ENCODE assay signal across 13 cellular contexts in the genomic region with DNA sequence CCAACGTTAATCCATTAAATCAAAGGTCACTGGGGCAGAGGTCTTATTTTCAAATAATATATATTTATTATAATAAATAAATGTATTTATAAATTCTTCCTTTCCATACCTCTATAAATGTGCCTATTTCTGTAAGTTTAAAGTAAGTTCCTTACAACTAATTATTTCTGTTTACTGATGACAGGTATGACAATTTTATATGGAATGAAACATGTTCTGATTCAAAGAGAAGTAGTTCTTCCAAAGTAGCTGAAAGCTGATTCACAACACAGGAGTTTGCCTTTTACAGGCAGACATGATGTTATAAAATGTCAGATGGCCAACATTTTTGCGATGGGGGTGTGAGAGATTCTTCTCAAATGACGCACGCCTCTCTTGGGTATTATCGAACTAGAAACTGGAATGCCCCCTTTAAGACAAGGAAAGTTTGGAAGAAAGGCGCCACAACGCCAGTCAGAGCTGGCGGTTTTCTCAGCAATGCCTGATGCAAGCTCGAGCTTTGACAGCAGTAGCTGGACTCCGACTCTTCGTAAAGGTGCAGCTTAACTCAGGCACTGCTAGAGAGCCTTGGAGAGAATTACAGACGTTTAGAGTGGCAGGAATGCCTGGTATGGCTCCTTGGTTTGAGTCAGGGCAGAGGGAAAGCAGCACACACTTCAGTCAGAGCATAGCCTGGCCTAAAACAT.
DNase-seq lines count a peak whose midpoint lies in the region; ATAC-seq and TF ChIP-seq lines count a peak whose summit lies in the region.
"Had no signal": no experiment of that assay in that cellular context is flagged by ENCODE, and none has a peak within 500 bp of the region (broad histone marks: within the 10 kb centered on the region; RNA-seq: fewer than 3 reads in every experiment).

No MANE protein-coding gene starts in this region.

- H4K20me1 ChIP-seq in PC-3 (ENCODE audit: low read length): no peaks in the 10 kb centered on the region

- H3K9me3 ChIP-seq in PC-3 (ENCODE audit: low read length) (no peaks in the 10 kb centered on the region), parathyroid adenoma (ENCODE audit: control insufficient read depth, low read length) (no peaks in the 10 kb centered on the region), SJCRH30 (replicated peaks) (no peaks in the 10 kb centered on the region)

- BruUV-seq in PC-3 (replicated peaks; lab: Mats Ljungman, UMichigan): no TSS peak

- DNase-seq in AG10803 (ENCODE audit: low read depth): peak; percentile 96
- DNase-seq in PC-3: peak; percentile 52
- peak; percentile 91 for DNase-seq in fibroblast of pulmonary artery (ENCODE audit: low read depth)
- no peak for DNase-seq in SJCRH30
- no peak for DNase-seq in effector CD8-positive, alpha-beta T cell (lab: John Stamatoyannopoulos, UW)
- no peak for DNase-seq in OCI-M1 (lab: John Stamatoyannopoulos, UW)
- DNase-seq: activated CD4-positive, alpha-beta memory T cell treated with anti-CD3 and anti-CD28 coated beads, Interleukin-2, amount 10 ng/mL, durations not matched to agents 7 days and 5 days; CD4-positive, alpha-beta memory T cell; hippocampal formation; NCI-H1694 had no signal

- no peaks in the 10 kb centered on the region for H3F3A ChIP-seq in PC-3 (ENCODE audit: low read length, unreplicated experiment)

- H3K27ac ChIP-seq in PC-3 (ENCODE audit: low read length) (no peak overlapping the region), parathyroid adenoma (no peak overlapping the region), SJCRH30 (no peak overlapping the region)

- H2AFZ ChIP-seq in PC-3 (ENCODE audit: low read length) (no peak overlapping the region), parathyroid adenoma (no peak overlapping the region)

- CTCF ChIA-PET in PC-3 (lab: Charles Lee): no interaction called here

- H3K9me2 ChIP-seq in PC-3 (replicated peaks; ENCODE audit: low read length): no peaks in the 10 kb centered on the region

- H3K9ac ChIP-seq in PC-3 (ENCODE audit: low read length): no peak overlapping the region
- H3K9ac ChIP-seq in parathyroid adenoma: peak overlapping the region; percentile 37

- H3K36me3 ChIP-seq in PC-3 (ENCODE audit: low read depth, low read length) (no peaks in the 10 kb centered on the region), parathyroid adenoma (ENCODE audit: control insufficient read depth, insufficient read depth, low read length) (no peaks in the 10 kb centered on the region), SJCRH30 (no peaks in the 10 kb centered on the region)

- POLR2A ChIA-PET in PC-3 (lab: Charles Lee; ENCODE audit: unreplicated experiment): no interaction called here

- TF ChIP-seq CTCF in AG10803 (conservative IDR thresholded peaks at IDR 0.05; ENCODE audit: low read length): no peak
- no peak for TF ChIP-seq CTCF in PC-3 (conservative IDR thresholded peaks at IDR 0.05; ENCODE audit: low read depth, low read length)
- no peak for TF ChIP-seq CTCF in fibroblast of pulmonary artery (IDR thresholded peaks at IDR 0.05; ENCODE audit: low read length, missing control alignments)
- TF ChIP-seq CTCF in parathyroid adenoma (IDR thresholded peaks at IDR 0.05): no peak

- intact Hi-C loops in PC-3 (cut with micrococcal nuclease): no loop called here

- H3K27me3 ChIP-seq in PC-3 (ENCODE audit: low read length) (no peaks in the 10 kb centered on the region), parathyroid adenoma (ENCODE audit: control insufficient read depth, insufficient read depth, low read length) (no peaks in the 10 kb centered on the region), SJCRH30 (no peaks in the 10 kb centered on the region)

- ATAC-seq in PC-3 (no peak), HG03135 (IDR thresholded peaks at IDR 0.05; ENCODE audit: unreplicated experiment) (no peak)
- ATAC-seq: GM12878 had no signal

- H3K4me2 ChIP-seq in PC-3 (ENCODE audit: low read length): no peak overlapping the region
- H3K4me2 ChIP-seq in parathyroid adenoma (ENCODE audit: low read length): no peak overlapping the region

- H3K4me1 ChIP-seq in PC-3 (ENCODE audit: insufficient read depth, low read length) (no peaks in the 10 kb centered on the region), parathyroid adenoma (peaks cover 13% of the 10 kb centered on the region), SJCRH30 (no peaks in the 10 kb centered on the region)

- peak overlapping the region; percentile 32 for H3K4me3 ChIP-seq in AG10803 (ENCODE audit: low read length)
- H3K4me3 ChIP-seq in PC-3 (ENCODE audit: low read length): no peak overlapping the region
- H3K4me3 ChIP-seq in fibroblast of pulmonary artery (replicated peaks; ENCODE audit: low read depth, low read length): no peak overlapping the region
- no peak overlapping the region for H3K4me3 ChIP-seq in parathyroid adenoma (ENCODE audit: low read depth, low read length)
- H3K4me3 ChIP-seq in SJCRH30: no peak overlapping the region
- H3K4me3 ChIP-seq: GM12878 had no signal

- H3K79me2 ChIP-seq in PC-3 (ENCODE audit: low read length) (no peaks in the 10 kb centered on the region), parathyroid adenoma (no peaks in the 10 kb centered on the region)

Comparison
In these comparisons a context has a peak if more than half of its experiments do, and no peak if none do; other contexts are left out.
1. DNase-seq: peak in AG10803 (single experiment), PC-3 (single experiment) and fibroblast of pulmonary artery (single experiment); none in SJCRH30 (0 of 2), effector CD8-positive, alpha-beta T cell (single experiment) and OCI-M1 (single experiment).